8 cellular contexts compared by ENCODE assay signal in genomic region chr4:55395529-55396304, GRCh38.
DNase-seq lines count a peak whose midpoint lies in the region; ATAC-seq and TF ChIP-seq lines count a peak whose summit lies in the region.

TSS of gene TMEM165 (plus strand) at chr4:55395957. CDS start at chr4:55396190, 233 bp downstream.

- DNase-seq in AG09309 (ENCODE audit: low read depth) (no peak), NCI-H345 treated with DMSO at 0.1 percent for 48 hours (lab: John Stamatoyannopoulos, UW; ENCODE audit: unreplicated experiment) (peak; percentile 78), iris pigment epithelial cell (ENCODE audit: low read depth) (peak; percentile 90)
- DNase-seq in activated CD4-positive, CD25-positive, alpha-beta regulatory T cell treated with anti-CD3 and anti-CD28 coated beads, Interleukin-2, amount 50 U/mL, for 16 hours (ENCODE audit: low read depth, low spot score), result peak; percentile 78
- DNase-seq in central memory CD4-positive, alpha-beta T cell, result peak; percentile 90
- DNase-seq in stimulated activated CD4-positive, alpha-beta T cell treated with anti-CD3 and anti-CD28 coated beads, Interleukin-12 subunit alpha, Interleukin-12 subunit beta, amount 100 ng/mL, for 4 hours, result peak; percentile 88

- no peak for TF ChIP-seq CTCF in AG09309 (IDR thresholded peaks at IDR 0.05; ENCODE audit: control insufficient read depth, insufficient read depth, low read depth, low read length, missing control alignments)

- ATAC-seq in GM19035 (IDR thresholded peaks at IDR 0.05; ENCODE audit: unreplicated experiment), result peak; percentile 93
- ATAC-seq in HG03342 (IDR thresholded peaks at IDR 0.05; ENCODE audit: unreplicated experiment), result peak; percentile 94

- peak within 1 kb of the TSS; percentile 59 for H3K4me3 ChIP-seq in AG09309 (ENCODE audit: control insufficient read depth, low read depth, low read length)
